In the genomic region with DNA sequence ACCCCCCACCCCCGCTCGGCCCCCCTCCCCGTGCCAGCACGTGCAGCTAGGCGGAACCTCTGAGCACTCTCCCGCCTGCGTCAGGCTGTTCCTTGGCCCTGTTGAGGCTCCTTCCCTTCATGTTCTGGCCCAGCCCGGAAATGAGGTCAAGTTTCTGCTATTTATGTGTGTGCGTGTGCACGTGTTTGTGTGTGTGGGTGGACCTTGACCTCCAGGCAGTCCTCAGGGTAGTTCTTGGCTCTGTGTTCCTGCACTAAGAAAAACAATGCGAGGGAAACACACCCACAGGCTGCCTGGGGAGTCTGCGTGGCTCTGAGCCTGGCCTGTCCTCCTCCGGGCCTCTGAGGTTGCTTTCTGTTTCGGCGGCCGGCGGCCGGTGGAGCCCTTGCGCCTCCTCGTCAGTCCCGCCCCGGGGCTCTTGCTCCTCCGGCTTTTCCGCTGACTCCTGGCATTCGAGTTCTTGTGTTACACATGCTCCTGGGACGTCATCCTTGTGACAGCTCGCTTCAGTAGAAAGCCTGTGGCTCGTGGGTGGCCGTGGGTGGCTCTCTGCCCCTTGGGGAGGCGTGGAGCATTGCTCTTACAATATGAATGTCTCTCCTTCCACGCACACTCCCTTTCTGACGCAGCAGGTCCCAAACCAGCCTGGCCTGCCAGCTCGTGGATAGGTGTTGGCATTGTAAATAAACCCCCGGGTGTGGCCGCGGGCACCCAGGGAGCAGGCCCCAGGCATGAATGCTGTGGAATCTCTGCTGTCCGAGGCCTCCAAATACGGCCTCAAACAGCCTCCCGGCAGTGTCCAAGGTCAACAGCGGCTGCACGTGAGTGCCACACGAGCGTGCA, we compare ENCODE assay signal across 8 cellular contexts. TPM values are rescaled to one million over a fixed set of nuclear protein-coding genes. Genes with fewer than 3 reads are reported as not detected.
DNase-seq lines count a peak whose midpoint lies in the region; ATAC-seq and TF ChIP-seq lines count a peak whose summit lies in the region.

No MANE protein-coding gene starts in this region.

- peak overlapping the region; percentile 79 to 97 (median 87) for H3K4me3 Mint-ChIP-seq in CD4-positive, CD25-positive, alpha-beta regulatory T cell
- H3K4me3 Mint-ChIP-seq in central memory CD8-positive, alpha-beta T cell: peak overlapping the region; percentile 72

- no peaks in the 10 kb centered on the region for H3K36me3 ChIP-seq in CD4-positive, CD25-positive, alpha-beta regulatory T cell (ENCODE audit: control insufficient read depth, insufficient read depth, low read length)
- no peaks in the 10 kb centered on the region for H3K36me3 ChIP-seq in kidney epithelial cell (ENCODE audit: control insufficient read depth, insufficient read depth, low read length)

- H3K27me3 Mint-ChIP-seq in CD4-positive, CD25-positive, alpha-beta regulatory T cell: no peaks in the 10 kb centered on the region
- no peaks in the 10 kb centered on the region for H3K27me3 Mint-ChIP-seq in central memory CD8-positive, alpha-beta T cell

- no peaks in the 10 kb centered on the region for H3K27me3 ChIP-seq in CD4-positive, CD25-positive, alpha-beta regulatory T cell (ENCODE audit: control insufficient read depth, insufficient read depth, low read length)
- no peaks in the 10 kb centered on the region for H3K27me3 ChIP-seq in kidney epithelial cell (ENCODE audit: control insufficient read depth, insufficient read depth, low read length)

- no peaks in the 10 kb centered on the region for H3K9me3 Mint-ChIP-seq in CD4-positive, CD25-positive, alpha-beta regulatory T cell
- no peaks in the 10 kb centered on the region for H3K9me3 Mint-ChIP-seq in central memory CD8-positive, alpha-beta T cell

- peaks cover 0 to 41% (median 27%) of the 10 kb centered on the region in 4 donors for H3K4me1 Mint-ChIP-seq in CD4-positive, CD25-positive, alpha-beta regulatory T cell
- H3K4me1 Mint-ChIP-seq in central memory CD8-positive, alpha-beta T cell: peaks cover 18% of the 10 kb centered on the region

- peaks cover 45% of the 10 kb centered on the region for H3K4me1 ChIP-seq in CD4-positive, CD25-positive, alpha-beta regulatory T cell (ENCODE audit: control insufficient read depth, insufficient read depth, low read length, poor library complexity, severe bottlenecking)

- peak overlapping the region; percentile 96 for H3K27ac ChIP-seq in CD4-positive, CD25-positive, alpha-beta regulatory T cell (ENCODE audit: insufficient read depth, low read length, poor library complexity, severe bottlenecking)

- H3K27ac Mint-ChIP-seq in CD4-positive, CD25-positive, alpha-beta regulatory T cell: peak overlapping the region; percentile 98 to 99 (median 98)
- peak overlapping the region; percentile 92 for H3K27ac Mint-ChIP-seq in central memory CD8-positive, alpha-beta T cell (ENCODE audit: low read depth)

- H3K4me3 ChIP-seq in CD4-positive, CD25-positive, alpha-beta regulatory T cell (ENCODE audit: low read depth, low read length): peak overlapping the region; percentile 68
- H3K4me3 ChIP-seq in WI38 (ENCODE audit: low read depth, low read length) (peak overlapping the region; percentile 38), kidney epithelial cell (ENCODE audit: low read depth, low read length) (no peak overlapping the region)

- DNase-seq in CD4-positive, CD25-positive, alpha-beta regulatory T cell: peak; percentile 60 to 89 (median 79)
- DNase-seq in central memory CD8-positive, alpha-beta T cell (ENCODE audit: low spot score in 2 of 2): peak in 1 of 2 donors; percentile 49
- DNase-seq in kidney epithelial cell (ENCODE audit: low read depth) (peak; percentile 80), cortex of kidney (lab: John Stamatoyannopoulos, UW) (no peak)
- DNase-seq in stimulated activated CD4-positive, alpha-beta T cell treated with anti-CD3 and anti-CD28 coated beads, Interleukin-12 subunit alpha, Interleukin-12 subunit beta, amount 100 ng/mL, for 48 hours (ENCODE audit: low read depth in 2 of 3, low spot score in 1 of 3): peak in 2 of 3 donors; percentile 42

- TF ChIP-seq CTCF in WI38 (IDR thresholded peaks at IDR 0.05; ENCODE audit: low read depth, low read length) (no peak), kidney epithelial cell (IDR thresholded peaks at IDR 0.05; ENCODE audit: insufficient read depth, low read length, poor library complexity, severe bottlenecking) (no peak)

- H3K36me3 Mint-ChIP-seq in CD4-positive, CD25-positive, alpha-beta regulatory T cell: no peaks in the 10 kb centered on the region
- peaks cover 7% of the 10 kb centered on the region for H3K36me3 Mint-ChIP-seq in central memory CD8-positive, alpha-beta T cell (ENCODE audit: insufficient read depth)

- no peaks in the 10 kb centered on the region for H3K9me3 ChIP-seq in CD4-positive, CD25-positive, alpha-beta regulatory T cell (ENCODE audit: control insufficient read depth in 2 of 2, low read length in 2 of 2)

- peak; percentile 60 to 61 for ATAC-seq in CD4-positive, CD25-positive, alpha-beta regulatory T cell (ENCODE audit: low read depth in 2 of 2)
- ATAC-seq in GM19455 (IDR thresholded peaks at IDR 0.05; ENCODE audit: unreplicated experiment) (peak; percentile 46), HG03575 (IDR thresholded peaks at IDR 0.05; ENCODE audit: extremely low read depth, insufficient number of reproducible peaks, low FRiP score, unreplicated experiment) (peak; percentile 31)
- peak; percentile 67 for ATAC-seq in central memory CD8-positive, alpha-beta T cell (replicated peaks; ENCODE audit: extremely low read depth, poor library complexity, severe bottlenecking)

RNA-seq across cellular contexts. Expression of gene SLCO4A1, which starts 10.0 kb away (rescaled TPM):
- 7.4 TPM for total RNA-seq in CD4-positive, CD25-positive, alpha-beta regulatory T cell
- polyA plus RNA-seq in CD4-positive, CD25-positive, alpha-beta regulatory T cell: 1 to 10 TPM; 1.8 to 2.9 (median 2.7) TPM
- total RNA-seq in kidney epithelial cell: 38.6 and 49.7 TPM in 2 replicates

RNA-seq across cellular contexts. Expression of gene NTSR1, which starts 56.4 kb away (rescaled TPM):
- 0.37 TPM for total RNA-seq in CD4-positive, CD25-positive, alpha-beta regulatory T cell
- polyA plus RNA-seq in CD4-positive, CD25-positive, alpha-beta regulatory T cell: under 1 TPM in 1 of 4 donors, not detected in 3; 0.11 TPM
- total RNA-seq in kidney epithelial cell: 0.08 and 0.14 TPM in 2 replicates
